12 cellular contexts compared by ENCODE assay signal in genomic region chr10:99859585-99859984, GRCh38.
A peak's percentile ranks its signal among the peaks of the same experiment; 100 is the strongest.
DNase-seq lines count a peak whose midpoint lies in the region; ATAC-seq, FAIRE-seq and TF ChIP-seq lines count a peak whose summit lies in the region.
"Had no signal": no experiment of that assay in that cellular context is flagged by ENCODE, and none has a peak within 500 bp of the region (broad histone marks: within the 10 kb centered on the region; RNA-seq: fewer than 3 reads in every experiment).

No MANE protein-coding gene starts in this region.

- ATAC-seq in HG03571 (IDR thresholded peaks at IDR 0.05; ENCODE audit: unreplicated experiment): no peak
- no peak for ATAC-seq in HG03565 (IDR thresholded peaks at IDR 0.05; ENCODE audit: unreplicated experiment)
- ATAC-seq: CD8-positive, alpha-beta T cell had no signal

- H3K4me3 ChIP-seq in bronchial epithelial cell (ENCODE audit: low read depth, low read length): no peak overlapping the region
- H3K4me3 ChIP-seq: ascending aorta, ovary had no signal

- H3K36me3 Mint-ChIP-seq in osteocyte (ENCODE audit: unreplicated experiment): no peaks in the 10 kb centered on the region
- H3K36me3 Mint-ChIP-seq: CD8-positive, alpha-beta T cell had no signal

- no peak for FAIRE-seq in bronchial epithelial cell (lab: Jason Lieb, UNC)
- FAIRE-seq: GM19239 had no signal

- no peaks in the 10 kb centered on the region for H3K36me3 ChIP-seq in bronchial epithelial cell (ENCODE audit: control insufficient read depth, insufficient read depth, low read length)
- H3K36me3 ChIP-seq: ascending aorta, ovary had no signal

- no peak overlapping the region for H3K4me3 Mint-ChIP-seq in osteocyte (ENCODE audit: unreplicated experiment)
- H3K4me3 Mint-ChIP-seq: CD8-positive, alpha-beta T cell had no signal

- H3K4me1 Mint-ChIP-seq in osteocyte (ENCODE audit: unreplicated experiment): no peaks in the 10 kb centered on the region

- no peaks in the 10 kb centered on the region for H3K9me3 Mint-ChIP-seq in osteocyte (ENCODE audit: unreplicated experiment)
- H3K9me3 Mint-ChIP-seq: CD8-positive, alpha-beta T cell had no signal

- TF ChIP-seq CTCF in bronchial epithelial cell (IDR thresholded peaks at IDR 0.05; ENCODE audit: insufficient read depth, low read length, severe bottlenecking) (peak; percentile 27), osteocyte (IDR thresholded peaks at IDR 0.05) (peak; percentile 40)

- DNase-seq in activated CD4-positive, alpha-beta T cell treated with anti-CD3 and anti-CD28 coated beads for 48 hours: peak; percentile 25
- DNase-seq in activated CD4-positive, alpha-beta T cell treated with anti-CD3 and anti-CD28 coated beads, Interleukin-2, amount 50 U/mL, for 48 hours: no peak
- DNase-seq in LoVo (ENCODE audit: low spot score): peak; percentile 22
- peak; percentile 15 for DNase-seq in bronchial epithelial cell (ENCODE audit: low read depth)
- DNase-seq in osteocyte (ENCODE audit: extremely low spot score, unreplicated experiment): no peak
- no peak for DNase-seq in nucleus accumbens (lab: John Stamatoyannopoulos, UW)
- DNase-seq: CD8-positive, alpha-beta T cell; ovary had no signal

- peaks cover 3% of the 10 kb centered on the region for H3K27me3 Mint-ChIP-seq in osteocyte (ENCODE audit: unreplicated experiment)

- no peak overlapping the region for H3K27ac Mint-ChIP-seq in osteocyte (ENCODE audit: unreplicated experiment)
- H3K27ac Mint-ChIP-seq: CD8-positive, alpha-beta T cell had no signal

- no peaks in the 10 kb centered on the region for H3K27me3 ChIP-seq in bronchial epithelial cell (ENCODE audit: control insufficient read depth, insufficient read depth, low read length)
- H3K27me3 ChIP-seq: ascending aorta, ovary had no signal

Comparison
In these comparisons a context has a peak if more than half of its experiments do, and no peak if none do; other contexts are left out.
1. DNase-seq: peak in activated CD4-positive, alpha-beta T cell treated with anti-CD3 and anti-CD28 coated beads for 48 hours (single experiment), LoVo (single experiment) and bronchial epithelial cell (single experiment); none in activated CD4-positive, alpha-beta T cell treated with anti-CD3 and anti-CD28 coated beads, Interleukin-2, amount 50 U/mL, for 48 hours (0 of 2), osteocyte (single experiment) and nucleus accumbens (0 of 56).